In the genomic region with DNA sequence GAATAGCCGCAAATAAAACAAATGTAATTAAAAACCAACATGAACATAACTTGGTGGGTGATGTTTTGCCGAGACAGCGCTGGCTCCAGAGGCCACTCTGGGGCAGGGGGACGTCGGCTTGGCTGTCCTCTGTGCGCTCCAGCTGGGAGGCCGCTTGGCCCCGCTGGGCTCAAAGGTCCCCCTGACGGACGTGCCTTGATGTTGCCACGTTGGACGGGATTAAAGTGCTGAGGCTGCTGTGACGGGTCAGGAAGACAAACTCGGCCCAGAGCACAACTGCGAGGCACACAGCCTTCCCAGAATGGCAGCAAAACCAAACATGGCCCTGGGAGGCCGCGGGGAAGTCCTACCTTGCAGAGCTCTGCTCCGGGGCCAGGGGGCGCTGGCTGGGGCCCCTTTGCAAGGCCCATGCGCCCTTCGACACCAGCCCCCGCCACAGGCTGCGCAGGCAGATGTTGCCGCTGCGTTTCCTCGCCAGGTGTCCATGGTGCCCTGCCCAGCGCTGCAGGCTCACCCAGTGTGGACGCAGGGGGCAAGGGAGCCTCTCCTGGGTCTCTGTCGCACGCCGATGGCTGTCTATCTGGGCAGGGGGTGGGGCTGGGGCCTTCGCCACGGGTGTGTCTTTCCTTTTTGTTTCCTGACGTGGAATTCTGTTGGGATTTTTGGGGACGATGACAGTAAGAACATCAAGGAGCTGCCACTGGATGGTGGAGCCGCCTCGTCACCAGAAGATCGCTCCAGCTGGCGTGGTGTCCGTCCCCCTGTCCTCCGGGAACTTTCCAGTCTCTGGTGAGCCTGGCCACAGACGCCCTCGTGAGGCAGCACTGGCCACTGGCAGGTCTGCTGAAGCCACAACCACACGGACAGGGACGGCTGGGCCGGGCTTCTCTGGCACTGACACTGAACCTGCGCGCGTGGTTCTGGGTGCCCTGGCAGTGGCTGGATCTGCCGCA, we compare ENCODE assay signal across 8 cellular contexts.
A peak's percentile ranks its signal among the peaks of the same experiment; 100 is the strongest.
DNase-seq lines count a peak whose midpoint lies in the region; ATAC-seq and TF ChIP-seq lines count a peak whose summit lies in the region.

No MANE protein-coding gene starts in this region.

- H3K36me3 Mint-ChIP-seq in activated naive CD8-positive, alpha-beta T cell = no peaks in the 10 kb centered on the region

- H3K9me3 ChIP-seq in heart left ventricle (no peaks in the 10 kb centered on the region), ovary (no peaks in the 10 kb centered on the region)

- H3K27me3 ChIP-seq in heart left ventricle = peaks cover 0 to 11% (median 0%) of the 10 kb centered on the region in 9 donors
- H3K27me3 ChIP-seq in ovary = no peaks in the 10 kb centered on the region

- intact Hi-C loops in heart left ventricle (cut with DNase I) (loop anchor here in 6 of 10 donors (1.0 to 10.0 kb wide), 9 partner anchors 74 to 282 kb away; no protein-coding TSS in a partner anchor), ovary (cut with DNase I) (loop anchor here in 3 of 4 donors (5.0 to 10.0 kb wide), 3 partner anchors 272 to 277 kb away; no protein-coding TSS in a partner anchor)

- no peak for TF ChIP-seq EP300 in ovary (IDR thresholded peaks at IDR 0.05)

- H3K36me3 ChIP-seq in heart left ventricle (no peaks in the 10 kb centered on the region), ovary (no peaks in the 10 kb centered on the region)

- DNase-seq in DMS153 (lab: John Stamatoyannopoulos, UW) (peak; percentile 1), HuH-7.5 (ENCODE audit: low spot score) (peak; percentile 93), heart left ventricle (peak in 4 of 5 donors; percentile 77 to 89 (median 79)), ovary (peak in 3 of 5 donors; percentile 71 to 81 (median 73)), NCI-H345 treated with DMSO at 0.1 percent for 48 hours (lab: John Stamatoyannopoulos, UW; ENCODE audit: unreplicated experiment) (no peak)

- H3K4me1 ChIP-seq in heart left ventricle (peaks cover 0 to 31% (median 8%) of the 10 kb centered on the region in 12 donors), ovary (ENCODE audit: insufficient read depth) (no peaks in the 10 kb centered on the region)

- peaks cover 3% of the 10 kb centered on the region for H3K27me3 Mint-ChIP-seq in activated naive CD8-positive, alpha-beta T cell

- H3K4me3 Mint-ChIP-seq in activated naive CD8-positive, alpha-beta T cell = peak overlapping the region; percentile 32

- no peaks in the 10 kb centered on the region for H3K4me1 Mint-ChIP-seq in activated naive CD8-positive, alpha-beta T cell (ENCODE audit: low read depth)

- no peak overlapping the region for H3K27ac Mint-ChIP-seq in activated naive CD8-positive, alpha-beta T cell

- H3K4me3 ChIP-seq in heart left ventricle = peak overlapping the region in 9 of 12 donors; percentile 19 to 56 (median 48)
- H3K4me3 ChIP-seq in ovary = peak overlapping the region; percentile 40

- 32 to 55% (median 39%) methylated on average over 26 to 50 of the region's 50 CpGs for WGBS in heart left ventricle, 4 donors
- 14 to 26% (median 22%) methylated on average over 49 to 50 of the region's 50 CpGs for WGBS in ovary, 3 donors

- TF ChIP-seq POLR2A in heart left ventricle (IDR thresholded peaks at IDR 0.05) (no peak), ovary (IDR thresholded peaks at IDR 0.05) (no peak)

- no peaks in the 10 kb centered on the region for H3K9me3 Mint-ChIP-seq in activated naive CD8-positive, alpha-beta T cell (ENCODE audit: low read depth)

- peak overlapping the region in 2 of 12 donors; percentile 17 to 22 for H3K27ac ChIP-seq in heart left ventricle
- H3K27ac ChIP-seq in ovary = no peak overlapping the region

- TF ChIP-seq CTCF in heart left ventricle (IDR thresholded peaks at IDR 0.05) (peak in 10 of 12 donors; percentile 22 to 77 (median 60)), ovary (IDR thresholded peaks at IDR 0.05) (peak in 2 of 3 donors; percentile 54 to 66)

- peak in 3 of 4 donors; percentile 60 to 89 (median 80) for ATAC-seq in heart left ventricle
- no peak for ATAC-seq in GM18907 (IDR thresholded peaks at IDR 0.05; ENCODE audit: unreplicated experiment)
- ATAC-seq in GM21515 (IDR thresholded peaks at IDR 0.05; ENCODE audit: unreplicated experiment) = no peak

Comparison
In these comparisons a context has a peak if more than half of its experiments do, and no peak if none do; other contexts are left out.
1. ATAC-seq: peak in heart left ventricle (3 of 4); none in GM18907 (single experiment) and GM21515 (single experiment).